ENCODE assay signal across 8 cellular contexts in the genomic region with DNA sequence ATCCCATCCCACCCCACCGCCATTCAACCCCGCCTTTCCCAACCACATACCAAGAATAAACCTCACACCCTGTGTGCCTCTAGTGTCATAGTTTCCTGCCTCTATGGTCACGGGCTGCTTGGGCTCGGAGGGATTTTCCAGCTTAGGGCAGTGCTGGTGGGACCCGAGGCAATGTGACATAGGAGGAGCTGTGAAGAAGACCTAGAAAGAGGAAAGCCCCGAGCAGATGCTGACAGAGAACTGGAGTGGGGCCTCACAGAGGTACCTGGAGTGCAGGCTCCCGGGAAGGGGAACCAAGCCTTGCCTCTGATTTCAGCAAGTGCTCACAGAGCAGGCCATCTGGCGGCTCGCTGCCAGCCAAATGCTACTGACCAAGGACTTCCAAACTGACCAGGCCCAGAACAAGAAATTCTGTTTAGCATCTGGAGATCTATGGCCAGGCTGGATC. TPM values are rescaled to one million over a fixed set of nuclear protein-coding genes. Genes with fewer than 3 reads are reported as not detected.
A peak's percentile ranks its signal among the peaks of the same experiment; 100 is the strongest.
DNase-seq lines count a peak whose midpoint lies in the region; ATAC-seq and TF ChIP-seq lines count a peak whose summit lies in the region.

No MANE protein-coding gene starts in this region.

- no peaks in the 10 kb centered on the region for H3K36me3 ChIP-seq in vagina

- ATAC-seq in GM18505 (IDR thresholded peaks at IDR 0.05; ENCODE audit: unreplicated experiment) (peak; percentile 64), HG02571 (IDR thresholded peaks at IDR 0.05; ENCODE audit: unreplicated experiment) (peak; percentile 75)

- no peaks in the 10 kb centered on the region for H3K9me3 ChIP-seq in vagina

- peaks cover 21% of the 10 kb centered on the region for H3K4me1 ChIP-seq in vagina

- TF ChIP-seq POLR2A in GM18505 (IDR thresholded peaks at IDR 0.05; ENCODE audit: borderline replicate concordance, extremely low read depth, insufficient read depth, insufficient read length) (peak; percentile 75), vagina (IDR thresholded peaks at IDR 0.05) (no peak)

- no peaks in the 10 kb centered on the region for H3K27me3 ChIP-seq in vagina

- no peak overlapping the region for H3K4me3 ChIP-seq in vagina

- TF ChIP-seq CTCF in vagina (IDR thresholded peaks at IDR 0.05), result no peak

- H3K27ac ChIP-seq in vagina, result no peak overlapping the region

- DNase-seq in T-helper 1 cell, result peak; percentile 59 to 89 (median 69)
- DNase-seq in central memory CD4-positive, alpha-beta T cell, result peak; percentile 83
- peak; percentile 60 for DNase-seq in stimulated activated CD8-positive, alpha-beta memory T cell treated with anti-CD3 and anti-CD28 coated beads, Interleukin-12 subunit alpha, Interleukin-12 subunit beta, amount 100 ng/mL, for 4 hours (ENCODE audit: low read depth)
- no peak for DNase-seq in glomerular visceral epithelial cell (ENCODE audit: extremely low spot score)
- DNase-seq in vagina (ENCODE audit: extremely low spot score in 2 of 2), result no peak
- no peak for DNase-seq in putamen (ENCODE audit: low spot score)

- intact Hi-C loops in vagina (cut with DNase I), result no loop called here

RNA-seq across cellular contexts. Expression of a gene that starts 27.5 kb away (rescaled TPM):
- total RNA-seq in vagina, result 347 TPM

Comparison
In these comparisons a context has a peak if more than half of its experiments do, and no peak if none do; other contexts are left out.
1. DNase-seq: peak in T-helper 1 cell (5 of 5), central memory CD4-positive, alpha-beta T cell (single experiment) and stimulated activated CD8-positive, alpha-beta memory T cell treated with anti-CD3 and anti-CD28 coated beads, Interleukin-12 subunit alpha, Interleukin-12 subunit beta, amount 100 ng/mL, for 4 hours (single experiment); none in glomerular visceral epithelial cell (single experiment), vagina (0 of 2) and putamen (single experiment).